ENCODE assay signal across 1 cellular context in the genomic region with DNA sequence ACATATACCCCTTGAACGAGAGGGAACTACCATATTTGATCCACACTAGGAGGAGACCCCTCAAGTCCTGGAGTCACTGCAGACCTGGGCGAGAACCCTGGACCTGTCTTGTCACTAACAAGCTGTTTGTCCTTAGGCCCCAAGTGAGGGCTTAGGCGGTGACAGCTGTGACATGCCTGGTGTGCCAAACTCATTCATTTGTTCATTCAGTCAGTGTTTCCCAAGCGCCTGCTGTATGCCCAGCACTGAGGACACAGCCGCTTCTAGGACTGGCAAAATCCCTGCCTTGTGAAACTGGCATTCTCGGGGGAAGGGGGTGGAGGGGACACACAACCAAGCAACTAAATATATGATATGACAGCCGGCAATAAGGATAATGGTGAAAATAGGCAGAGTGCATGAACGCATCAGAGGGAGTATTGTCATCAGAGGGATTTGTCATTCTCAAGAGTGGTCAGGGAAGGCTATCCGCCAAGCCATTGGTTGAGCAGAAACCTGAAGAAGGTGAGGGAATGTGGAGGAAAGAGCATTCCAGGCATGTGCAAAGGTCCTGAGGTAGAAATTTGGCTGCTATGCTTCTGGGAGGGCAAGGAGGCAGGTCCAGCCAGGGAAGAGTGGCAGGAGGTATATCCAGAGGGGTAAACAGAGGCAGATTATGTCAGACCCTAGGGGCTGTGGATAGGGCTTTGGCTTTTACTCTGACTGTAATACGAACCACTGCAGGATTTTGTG.
TF ChIP-seq lines count a peak whose summit lies in the region.

No MANE protein-coding gene starts in this region.

TF ChIP-seq in K562, 482 proteins besides CTCF, POLR2A, EP300 and RAD21:
- TF ChIP-seq, protein P1, sequence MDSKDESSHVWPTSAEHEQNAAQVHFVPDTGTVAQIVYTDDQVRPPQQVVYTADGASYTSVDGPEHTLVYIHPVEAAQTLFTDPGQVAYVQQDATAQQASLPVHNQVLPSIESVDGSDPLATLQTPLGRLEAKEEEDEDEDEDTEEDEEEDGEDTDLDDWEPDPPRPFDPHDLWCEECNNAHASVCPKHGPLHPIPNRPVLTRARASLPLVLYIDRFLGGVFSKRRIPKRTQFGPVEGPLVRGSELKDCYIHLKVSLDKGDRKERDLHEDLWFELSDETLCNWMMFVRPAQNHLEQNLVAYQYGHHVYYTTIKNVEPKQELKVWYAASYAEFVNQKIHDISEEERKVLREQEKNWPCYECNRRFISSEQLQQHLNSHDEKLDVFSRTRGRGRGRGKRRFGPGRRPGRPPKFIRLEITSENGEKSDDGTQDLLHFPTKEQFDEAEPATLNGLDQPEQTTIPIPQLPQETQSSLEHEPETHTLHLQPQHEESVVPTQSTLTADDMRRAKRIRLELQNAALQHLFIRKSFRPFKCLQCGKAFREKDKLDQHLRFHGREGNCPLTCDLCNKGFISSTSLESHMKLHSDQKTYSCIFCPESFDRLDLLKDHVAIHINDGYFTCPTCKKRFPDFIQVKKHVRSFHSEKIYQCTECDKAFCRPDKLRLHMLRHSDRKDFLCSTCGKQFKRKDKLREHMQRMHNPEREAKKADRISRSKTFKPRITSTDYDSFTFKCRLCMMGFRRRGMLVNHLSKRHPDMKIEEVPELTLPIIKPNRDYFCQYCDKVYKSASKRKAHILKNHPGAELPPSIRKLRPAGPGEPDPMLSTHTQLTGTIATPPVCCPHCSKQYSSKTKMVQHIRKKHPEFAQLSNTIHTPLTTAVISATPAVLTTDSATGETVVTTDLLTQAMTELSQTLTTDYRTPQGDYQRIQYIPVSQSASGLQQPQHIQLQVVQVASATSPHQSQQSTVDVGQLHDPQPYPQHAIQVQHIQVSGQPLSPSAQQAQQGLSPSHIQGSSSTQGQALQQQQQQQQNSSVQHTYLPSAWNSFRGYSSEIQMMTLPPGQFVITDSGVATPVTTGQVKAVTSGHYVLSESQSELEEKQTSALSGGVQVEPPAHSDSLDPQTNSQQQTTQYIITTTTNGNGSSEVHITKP (IDR thresholded peaks at IDR 0.05; ENCODE audit: partially characterized antibody) = no peak
- TF ChIP-seq ZNF24 (IDR thresholded peaks at IDR 0.05) (peak; percentile 73; the same call in 1 of the 2 replicates), CHD4 (IDR thresholded peaks at IDR 0.05; ENCODE audit: insufficient read depth, insufficient replicate concordance, low read depth, low read length, poor library complexity, severe bottlenecking) (no peak), HDAC3 (IDR thresholded peaks at IDR 0.05; ENCODE audit: borderline replicate concordance, partially characterized antibody) (no peak), MLLT1 (IDR thresholded peaks at IDR 0.05) (no peak), IRF1 (CRISPR knock-in tag; IDR thresholded peaks at IDR 0.05; ENCODE audit: borderline replicate concordance) (no peak), THRAP3 (IDR thresholded peaks at IDR 0.05; ENCODE audit: borderline replicate concordance) (no peak), RBM25 (IDR thresholded peaks at IDR 0.05; ENCODE audit: low read depth, low read length, severe bottlenecking) (peak; percentile 63), ZNF217 (CRISPR knock-in tag; IDR thresholded peaks at IDR 0.05) (no peak), ZBTB1 (CRISPR knock-in tag; IDR thresholded peaks at IDR 0.05; ENCODE audit: borderline replicate concordance, low read depth) (no peak), E2F1 (CRISPR knock-in tag; IDR thresholded peaks at IDR 0.05) (no peak), PYGO2 (tag; IDR thresholded peaks at IDR 0.05) (no peak), TCF3 (CRISPR knock-in tag; IDR thresholded peaks at IDR 0.05) (no peak), ILK (tag; IDR thresholded peaks at IDR 0.05; ENCODE audit: borderline replicate concordance, low read depth) (no peak), ZBTB8A (IDR thresholded peaks at IDR 0.05; ENCODE audit: partially characterized antibody) (no peak), KDM1A (IDR thresholded peaks at IDR 0.05) (peak in 1 of 2 experiments; percentile 43; a peak in 1 of 4 replicates), SRSF1 (IDR thresholded peaks at IDR 0.05; ENCODE audit: low read depth, low read length) (no peak), MYNN (IDR thresholded peaks at IDR 0.05) (no peak), MYNN (CRISPR knock-in tag; IDR thresholded peaks at IDR 0.05) (no peak), BCOR (IDR thresholded peaks at IDR 0.05) (peak; percentile 58; the same call in 1 of the 2 replicates), POLR2H (tag; IDR thresholded peaks at IDR 0.05; ENCODE audit: low read depth) (no peak), KDM2B (CRISPR knock-in tag; IDR thresholded peaks at IDR 0.05) (no peak), CBX5 (IDR thresholded peaks at IDR 0.05; ENCODE audit: borderline replicate concordance, low read depth) (no peak), ZNF507 (tag; conservative IDR thresholded peaks at IDR 0.05) (no peak), NCOA2 (IDR thresholded peaks at IDR 0.05; ENCODE audit: partially characterized antibody in 2 of 2) (no peak), CBX2 (IDR thresholded peaks at IDR 0.05; ENCODE audit: insufficient read depth, low read length, poor library complexity, severe bottlenecking) (peak; percentile 6), TRIM28 (IDR thresholded peaks at IDR 0.05) (no peak), CEBPG (CRISPR knock-in tag; IDR thresholded peaks at IDR 0.05) (no peak), CEBPG (tag; conservative IDR thresholded peaks at IDR 0.05 in 1 of 2, IDR thresholded peaks at IDR 0.05 in 1 of 2) (no peak), SNRNP70 (optimal IDR thresholded peaks at IDR 0.05; ENCODE audit: low read depth, low read length) (no peak), PRPF4 (IDR thresholded peaks at IDR 0.05; ENCODE audit: insufficient read depth, low read depth, low read length, poor library complexity, severe bottlenecking) (no peak), CBFA2T3 (IDR thresholded peaks at IDR 0.05) (no peak), NKRF (IDR thresholded peaks at IDR 0.05; ENCODE audit: borderline replicate concordance) (no peak), RB1 (IDR thresholded peaks at IDR 0.05; ENCODE audit: low read depth) (no peak)
- TF ChIP-seq, protein P2, sequence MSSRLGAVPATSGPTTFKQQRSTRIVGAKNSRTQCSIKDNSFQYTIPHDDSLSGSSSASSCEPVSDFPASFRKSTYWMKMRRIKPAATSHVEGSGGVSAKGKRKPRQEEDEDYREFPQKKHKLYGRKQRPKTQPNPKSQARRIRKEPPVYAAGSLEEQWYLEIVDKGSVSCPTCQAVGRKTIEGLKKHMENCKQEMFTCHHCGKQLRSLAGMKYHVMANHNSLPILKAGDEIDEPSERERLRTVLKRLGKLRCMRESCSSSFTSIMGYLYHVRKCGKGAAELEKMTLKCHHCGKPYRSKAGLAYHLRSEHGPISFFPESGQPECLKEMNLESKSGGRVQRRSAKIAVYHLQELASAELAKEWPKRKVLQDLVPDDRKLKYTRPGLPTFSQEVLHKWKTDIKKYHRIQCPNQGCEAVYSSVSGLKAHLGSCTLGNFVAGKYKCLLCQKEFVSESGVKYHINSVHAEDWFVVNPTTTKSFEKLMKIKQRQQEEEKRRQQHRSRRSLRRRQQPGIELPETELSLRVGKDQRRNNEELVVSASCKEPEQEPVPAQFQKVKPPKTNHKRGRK (tag; IDR thresholded peaks at IDR 0.05) = no peak
- TF ChIP-seq, protein P3, sequence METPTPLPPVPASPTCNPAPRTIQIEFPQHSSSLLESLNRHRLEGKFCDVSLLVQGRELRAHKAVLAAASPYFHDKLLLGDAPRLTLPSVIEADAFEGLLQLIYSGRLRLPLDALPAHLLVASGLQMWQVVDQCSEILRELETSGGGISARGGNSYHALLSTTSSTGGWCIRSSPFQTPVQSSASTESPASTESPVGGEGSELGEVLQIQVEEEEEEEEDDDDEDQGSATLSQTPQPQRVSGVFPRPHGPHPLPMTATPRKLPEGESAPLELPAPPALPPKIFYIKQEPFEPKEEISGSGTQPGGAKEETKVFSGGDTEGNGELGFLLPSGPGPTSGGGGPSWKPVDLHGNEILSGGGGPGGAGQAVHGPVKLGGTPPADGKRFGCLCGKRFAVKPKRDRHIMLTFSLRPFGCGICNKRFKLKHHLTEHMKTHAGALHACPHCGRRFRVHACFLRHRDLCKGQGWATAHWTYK (CRISPR knock-in tag; IDR thresholded peaks at IDR 0.05) = no peak
